Comparison of ENCODE assay signal across 8 cellular contexts in genomic region chr3:177597325-177598109, GRCh38.
A peak's percentile ranks its signal among the peaks of the same experiment; 100 is the strongest.
DNase-seq lines count a peak whose midpoint lies in the region; ATAC-seq and TF ChIP-seq lines count a peak whose summit lies in the region.

No MANE protein-coding gene starts in this region.

- TF ChIP-seq CTCF in AG09309 (IDR thresholded peaks at IDR 0.05; ENCODE audit: control insufficient read depth, insufficient read depth, low read depth, low read length, missing control alignments) (no peak), gastroesophageal sphincter (IDR thresholded peaks at IDR 0.05) (no peak), parathyroid adenoma (IDR thresholded peaks at IDR 0.05) (no peak)

- H3K79me2 ChIP-seq in parathyroid adenoma: no peaks in the 10 kb centered on the region

- ATAC-seq in GM18519 (IDR thresholded peaks at IDR 0.05; ENCODE audit: low FRiP score, unreplicated experiment): peak; percentile 82
- ATAC-seq in HG03095 (IDR thresholded peaks at IDR 0.05; ENCODE audit: unreplicated experiment): peak; percentile 82
- ATAC-seq in activated T-helper 17 cell treated with anti-CD3 and anti-CD28 coated beads, Interleukin-2, amount 50 U/mL, for 72 hours (replicated peaks): peak; percentile 70
- peak; percentile 68 for ATAC-seq in gastroesophageal sphincter

- H3K27ac ChIP-seq in gastroesophageal sphincter (peak overlapping the region; percentile 45 to 81 (median 71)), parathyroid adenoma (peak overlapping the region; percentile 92)

- H3K36me3 Mint-ChIP-seq in activated T-helper 17 cell treated with anti-CD3 and anti-CD28 coated beads, Interleukin-2, amount 50 U/mL, for 72 hours (ENCODE audit: low read depth): no peaks in the 10 kb centered on the region

- peak overlapping the region; percentile 72 for H2AFZ ChIP-seq in parathyroid adenoma

- H3K4me3 Mint-ChIP-seq in activated T-helper 17 cell treated with anti-CD3 and anti-CD28 coated beads, Interleukin-2, amount 50 U/mL, for 72 hours: peak overlapping the region; percentile 74

- WGBS in gastroesophageal sphincter (ENCODE audit: low coverage in 1 of 2), 2 donors: 9 to 16% methylated on average over 9 to 10 of the region's 10 CpGs

- H3K9me3 ChIP-seq in gastroesophageal sphincter: no peaks in the 10 kb centered on the region
- H3K9me3 ChIP-seq in parathyroid adenoma (ENCODE audit: control insufficient read depth, low read length): no peaks in the 10 kb centered on the region

- H3K4me1 ChIP-seq in gastroesophageal sphincter (peaks cover 22 to 60% (median 26%) of the 10 kb centered on the region in 3 donors), parathyroid adenoma (peaks cover 52% of the 10 kb centered on the region)

- no peaks in the 10 kb centered on the region for H3K27me3 Mint-ChIP-seq in activated T-helper 17 cell treated with anti-CD3 and anti-CD28 coated beads, Interleukin-2, amount 50 U/mL, for 72 hours

- TF ChIP-seq POLR2A in gastroesophageal sphincter (IDR thresholded peaks at IDR 0.05): no peak

- peak overlapping the region; percentile 86 for H3K27ac Mint-ChIP-seq in activated T-helper 17 cell treated with anti-CD3 and anti-CD28 coated beads, Interleukin-2, amount 50 U/mL, for 72 hours

- DNase-seq in AG09309 (ENCODE audit: low read depth) (peak; percentile 79), NCI-H226 (peak; percentile 85), ecto neural progenitor cell (ENCODE audit: low spot score) (no peak)

- no peak for TF ChIP-seq EP300 in gastroesophageal sphincter (IDR thresholded peaks at IDR 0.05)

- H3K9me3 Mint-ChIP-seq in activated T-helper 17 cell treated with anti-CD3 and anti-CD28 coated beads, Interleukin-2, amount 50 U/mL, for 72 hours: no peaks in the 10 kb centered on the region

- no peak overlapping the region for H3K9ac ChIP-seq in parathyroid adenoma

- peak overlapping the region; percentile 27 for H3K4me2 ChIP-seq in parathyroid adenoma (ENCODE audit: low read length)

- H3K4me3 ChIP-seq in AG09309 (ENCODE audit: control insufficient read depth, low read depth, low read length) (no peak overlapping the region), gastroesophageal sphincter (no peak overlapping the region), parathyroid adenoma (ENCODE audit: low read depth, low read length) (no peak overlapping the region)

- peaks cover 41% of the 10 kb centered on the region for H3K4me1 Mint-ChIP-seq in activated T-helper 17 cell treated with anti-CD3 and anti-CD28 coated beads, Interleukin-2, amount 50 U/mL, for 72 hours

- no peaks in the 10 kb centered on the region for H3K27me3 ChIP-seq in gastroesophageal sphincter
- H3K27me3 ChIP-seq in parathyroid adenoma (ENCODE audit: control insufficient read depth, insufficient read depth, low read length): no peaks in the 10 kb centered on the region

- H3K36me3 ChIP-seq in gastroesophageal sphincter (no peaks in the 10 kb centered on the region), parathyroid adenoma (ENCODE audit: control insufficient read depth, insufficient read depth, low read length) (no peaks in the 10 kb centered on the region)
